8 cellular contexts compared by ENCODE assay signal in the genomic region with DNA sequence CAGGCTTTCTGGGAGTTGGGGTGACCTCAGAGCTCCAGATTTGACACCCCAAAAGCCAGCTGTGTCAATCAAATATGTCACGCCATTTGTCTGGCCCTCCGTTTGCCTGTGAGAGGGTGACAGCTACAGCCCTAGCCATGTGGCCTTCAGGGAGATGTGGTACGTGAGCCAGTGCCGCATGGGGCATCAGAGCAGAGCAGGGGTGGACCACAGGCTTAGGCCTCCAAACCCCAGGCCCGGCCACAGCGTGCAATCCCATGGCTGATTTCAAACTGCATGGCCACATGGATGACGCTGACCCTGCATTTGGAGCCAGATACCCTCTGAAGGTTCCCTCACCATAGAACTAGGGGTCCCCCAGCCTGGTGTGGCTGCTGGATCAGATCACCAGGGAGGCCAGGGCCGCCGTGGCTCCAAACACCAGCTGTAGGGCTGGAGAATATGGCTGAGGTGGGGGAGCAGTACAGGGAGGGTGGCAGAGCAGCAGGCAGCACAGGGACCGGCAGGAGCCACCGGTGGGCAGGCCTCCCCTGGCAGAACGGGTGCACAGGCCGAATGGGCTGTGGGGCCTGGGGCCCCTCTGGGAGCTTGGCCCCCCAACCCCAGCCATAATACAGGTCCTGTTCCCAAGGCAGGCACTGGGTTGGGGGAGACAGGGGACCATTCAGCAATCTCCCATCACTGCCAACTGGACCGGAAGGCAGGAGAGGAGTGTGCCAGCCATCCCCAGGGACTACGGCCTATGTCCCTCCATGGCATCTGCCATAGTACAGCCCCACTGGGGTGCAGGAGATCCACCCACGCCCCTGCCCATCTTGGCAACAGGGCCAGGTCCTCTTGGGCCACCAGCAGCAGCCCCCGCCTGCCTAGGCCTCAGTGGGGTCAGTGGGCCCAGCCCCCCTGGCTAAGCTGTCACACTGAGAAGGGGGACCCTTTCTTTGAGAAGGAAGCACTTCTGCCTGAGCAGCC. TPM values are rescaled to one million over a fixed set of nuclear protein-coding genes. Genes with fewer than 3 reads are reported as not detected.
DNase-seq lines count a peak whose midpoint lies in the region; ATAC-seq and TF ChIP-seq lines count a peak whose summit lies in the region.

No MANE protein-coding gene starts in this region.

- H3K27ac ChIP-seq in DOHH2 (ENCODE audit: low read depth, low read length): peak overlapping the region; percentile 1; the same call in 1 of the 2 replicates

- no peaks in the 10 kb centered on the region for H3K9me2 ChIP-seq in DOHH2 (replicated peaks; ENCODE audit: control insufficient read depth, low read length)

- no peaks in the 10 kb centered on the region for H3K36me3 Mint-ChIP-seq in brain
- H3K36me3 Mint-ChIP-seq in natural killer cell: no peaks in the 10 kb centered on the region

- H3K9me3 Mint-ChIP-seq in brain: peaks cover 0 to 5% (median 0%) of the 10 kb centered on the region in 5 experiments
- no peaks in the 10 kb centered on the region for H3K9me3 Mint-ChIP-seq in natural killer cell

- peaks cover 13% of the 10 kb centered on the region for H4K20me1 ChIP-seq in DOHH2 (ENCODE audit: control insufficient read depth, insufficient read depth, low read depth, low read length)

- peaks cover 26% of the 10 kb centered on the region for H3K36me3 ChIP-seq in DOHH2 (ENCODE audit: control insufficient read depth, low read length)

- peaks cover 33% of the 10 kb centered on the region for H3K4me1 ChIP-seq in DOHH2 (ENCODE audit: control insufficient read depth, low read length)

- no peak for DNase-seq in Jurkat, Clone E6-1 (ENCODE audit: low read depth, low spot score)
- no peak for DNase-seq in natural killer cell
- DNase-seq in kidney tubule cell (ENCODE audit: low spot score): no peak
- DNase-seq in cortex of kidney (lab: John Stamatoyannopoulos, UW): no peak
- no peak for DNase-seq in NCI-H187 (lab: John Stamatoyannopoulos, UW)

- H3K27me3 ChIP-seq in DOHH2 (ENCODE audit: control insufficient read depth, low read length): no peaks in the 10 kb centered on the region

- peaks cover 2% of the 10 kb centered on the region; the same call in 1 of the 2 replicates for H3F3A ChIP-seq in DOHH2 (ENCODE audit: control insufficient read depth, insufficient read depth)

- H3K4me3 ChIP-seq in DOHH2 (ENCODE audit: low read length): peak overlapping the region; percentile 95
- peak overlapping the region; percentile 60 for H3K4me3 ChIP-seq in Jurkat, Clone E6-1 (ENCODE audit: low read length)

- H3K4me2 ChIP-seq in DOHH2 (ENCODE audit: low read length): peak overlapping the region; percentile 79

- peaks cover 19% of the 10 kb centered on the region for H3K4me1 Mint-ChIP-seq in brain
- H3K4me1 Mint-ChIP-seq in natural killer cell: peaks cover 8 to 29% of the 10 kb centered on the region in 2 donors

- H3K79me2 ChIP-seq in DOHH2 (ENCODE audit: control insufficient read depth, low read length): peaks cover 42% of the 10 kb centered on the region

- intact Hi-C loops in natural killer cell (cut with micrococcal nuclease): no loop called here

- H3K27me3 Mint-ChIP-seq in brain (peaks cover 3% of the 10 kb centered on the region), natural killer cell (ENCODE audit: low read depth in 2 of 2) (no peaks in the 10 kb centered on the region)

- ATAC-seq in natural killer cell (no peak), GM21423 (IDR thresholded peaks at IDR 0.05; ENCODE audit: unreplicated experiment) (no peak)

- peak overlapping the region; percentile 49 to 77 (median 57) for H3K4me3 Mint-ChIP-seq in brain
- peak overlapping the region; percentile 37 for H3K4me3 Mint-ChIP-seq in natural killer cell

- no peaks in the 10 kb centered on the region for H3K9me3 ChIP-seq in DOHH2 (ENCODE audit: control insufficient read depth, insufficient read depth, low read length)

- no peak overlapping the region for H3K27ac Mint-ChIP-seq in brain
- H3K27ac Mint-ChIP-seq in natural killer cell: no peak overlapping the region

- no peak for TF ChIP-seq CTCF in DOHH2 (IDR thresholded peaks at IDR 0.05; ENCODE audit: low read depth, low read length, poor library complexity, severe bottlenecking)
- no peak for TF ChIP-seq CTCF in brain (conservative IDR thresholded peaks at IDR 0.05)
- no peak for TF ChIP-seq CTCF in natural killer cell (IDR thresholded peaks at IDR 0.05)

RNA-seq across cellular contexts. Expression of a gene that starts 1.5 kb away (rescaled TPM):
- polyA plus RNA-seq in Jurkat, Clone E6-1 (2012; ENCODE audit: insufficient read depth, insufficient read length): 38.7 TPM
- 65.8 TPM for polyA plus RNA-seq in brain (ENCODE audit: insufficient read depth, low read depth, low replicate concordance)
- total RNA-seq in natural killer cell: 1 to 10 TPM in 2 of 3 donors, under 1 TPM in 1; 0.59 to 2.6 (median 1.0) TPM

RNA-seq across cellular contexts. Expression of a gene that starts 8.5 kb away (rescaled TPM):
- polyA plus RNA-seq in Jurkat, Clone E6-1 (2012; ENCODE audit: insufficient read depth, insufficient read length): 11.5 TPM
- polyA plus RNA-seq in brain (ENCODE audit: insufficient read depth, low read depth, low replicate concordance): 24.1 TPM
- total RNA-seq in natural killer cell: 10 to 100 TPM; 10.5 to 25.8 (median 19.3) TPM

RNA-seq across cellular contexts. Expression of a gene that starts 15.0 kb away (rescaled TPM):
- polyA plus RNA-seq in Jurkat, Clone E6-1 (2012; ENCODE audit: insufficient read depth, insufficient read length): not detected
- polyA plus RNA-seq in brain (ENCODE audit: insufficient read depth, low read depth, low replicate concordance): 66.8 TPM
- not detected for total RNA-seq in natural killer cell

RNA-seq across cellular contexts. Expression of a gene that starts 18.0 kb away (rescaled TPM):
- 37.9 TPM for polyA plus RNA-seq in Jurkat, Clone E6-1 (2012; ENCODE audit: insufficient read depth, insufficient read length)
- 65.1 TPM for polyA plus RNA-seq in brain (ENCODE audit: insufficient read depth, low read depth, low replicate concordance)
- 10 to 100 TPM; 75.1 to 99.4 (median 80.4) TPM for total RNA-seq in natural killer cell

RNA-seq across cellular contexts. Expression of a gene that starts 22.8 kb away (rescaled TPM):
- 23.3 TPM for polyA plus RNA-seq in Jurkat, Clone E6-1 (2012; ENCODE audit: insufficient read depth, insufficient read length)
- 210 TPM for polyA plus RNA-seq in brain (ENCODE audit: insufficient read depth, low read depth, low replicate concordance)
- 1 to 10 TPM in 2 of 3 donors, under 1 TPM in 1; 0.87 to 5.6 (median 3.4) TPM for total RNA-seq in natural killer cell
